In the genomic region with DNA sequence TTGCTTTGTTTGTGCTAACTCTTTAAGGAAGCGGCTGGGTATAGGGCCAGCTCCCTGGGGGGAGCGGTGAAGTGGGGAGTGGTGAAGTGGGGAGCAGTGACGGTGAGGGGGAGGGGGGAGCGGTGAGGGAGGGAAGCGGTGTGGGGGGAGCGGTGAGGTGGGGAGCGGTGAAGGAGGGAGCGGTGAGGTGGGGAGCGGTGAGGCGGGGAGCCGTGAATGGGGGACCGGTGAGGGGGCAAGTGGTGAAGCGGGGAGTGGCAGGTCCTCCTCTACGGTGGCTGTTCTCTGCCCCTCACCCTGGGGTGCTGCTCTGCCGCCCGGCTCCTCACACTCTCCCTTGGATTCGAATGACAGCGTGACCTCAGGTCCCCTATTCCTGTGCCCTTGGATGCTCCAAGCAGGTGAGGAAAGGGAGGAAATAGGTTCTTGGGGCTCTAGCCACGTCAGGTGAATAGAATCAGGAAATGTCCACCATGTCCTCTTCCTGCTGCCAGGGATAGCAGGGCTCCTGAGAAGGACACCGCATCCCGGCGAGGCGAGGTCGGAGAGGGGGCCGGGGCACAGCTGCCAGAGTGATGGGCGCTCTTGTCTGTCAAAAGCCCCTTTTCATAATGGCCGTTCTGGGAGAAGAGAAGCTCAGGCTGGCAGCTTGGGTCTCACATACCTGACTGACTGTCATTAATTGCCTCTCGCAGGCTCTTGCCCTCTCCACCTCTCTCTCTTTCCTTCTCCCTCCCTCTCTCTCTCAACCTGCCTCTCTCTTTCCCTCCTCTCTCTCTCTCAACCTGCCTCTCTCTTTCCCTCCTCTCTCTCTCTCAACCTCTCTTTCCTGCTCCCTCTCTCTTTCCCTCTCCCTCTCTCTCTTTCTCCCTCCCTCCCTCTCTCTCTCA, we compare ENCODE assay signal across 13 cellular contexts.
DNase-seq lines count a peak whose midpoint lies in the region; ATAC-seq and TF ChIP-seq lines count a peak whose summit lies in the region.
"Had no signal": no experiment of that assay in that cellular context is flagged by ENCODE, and none has a peak within 500 bp of the region (broad histone marks: within the 10 kb centered on the region; RNA-seq: fewer than 3 reads in every experiment).

No MANE protein-coding gene starts in this region.

- no peak overlapping the region for H3K4ac ChIP-seq in neuronal stem cell (ENCODE audit: low read length)

- no peak overlapping the region for H3K4me3 ChIP-seq in Loucy (ENCODE audit: low read length, poor library complexity, severe bottlenecking)
- H3K4me3 ChIP-seq in neuronal stem cell (ENCODE audit: low read length in 2 of 2), result peak overlapping the region in 1 of 2 donors; percentile 62
- no peak overlapping the region for H3K4me3 ChIP-seq in foreskin fibroblast (ENCODE audit: low read depth in 1 of 2, low read length in 2 of 2)

- no peak overlapping the region for H2BK12ac ChIP-seq in neuronal stem cell (ENCODE audit: low read length)

- TF ChIP-seq CTCF in Loucy (conservative IDR thresholded peaks at IDR 0.05; ENCODE audit: low read length), result no peak
- no peak for TF ChIP-seq CTCF in foreskin fibroblast (IDR thresholded peaks at IDR 0.05; ENCODE audit: low read depth, low read length)

- H3K79me2 ChIP-seq in Loucy (ENCODE audit: insufficient read depth, low read length), result no peaks in the 10 kb centered on the region

- H3F3A ChIP-seq in Loucy (ENCODE audit: low read depth), result no peaks in the 10 kb centered on the region

- H4K8ac ChIP-seq in neuronal stem cell (ENCODE audit: low read depth, low read length), result no peak overlapping the region

- H3K9me3 ChIP-seq in Loucy (ENCODE audit: insufficient read depth, low read depth, low read length), result no peaks in the 10 kb centered on the region
- H3K9me3 ChIP-seq in neuronal stem cell (replicated peaks in 1 of 2; ENCODE audit: control insufficient read depth in 2 of 2, insufficient read depth in 1 of 2, low read depth in 1 of 2, low read length in 2 of 2), result no peaks in the 10 kb centered on the region

- WGBS in neuronal stem cell (ENCODE audit: extremely low coverage in 2 of 2, insufficient read length in 2 of 2, insufficient replicate concordance in 1 of 2), 2 donors, result no CpG with 5 or more reads among the region's 28 CpGs

- no peak overlapping the region for H2AK5ac ChIP-seq in neuronal stem cell (ENCODE audit: low read depth, low read length)

- no peak overlapping the region for H2BK5ac ChIP-seq in neuronal stem cell (ENCODE audit: low read length)

- peak; percentile 30 for ATAC-seq in esophagus mucosa
- ATAC-seq in GM19023 (IDR thresholded peaks at IDR 0.05; ENCODE audit: unreplicated experiment), result no peak
- no peak for ATAC-seq in HG03108 (IDR thresholded peaks at IDR 0.05; ENCODE audit: unreplicated experiment)

- H4K91ac ChIP-seq in neuronal stem cell (ENCODE audit: low read depth, low read length, poor library complexity), result no peak overlapping the region

- H3K27me3 ChIP-seq in Loucy (ENCODE audit: insufficient read depth, low read length, poor library complexity, severe bottlenecking) (no peaks in the 10 kb centered on the region), neuronal stem cell (ENCODE audit: control insufficient read depth in 3 of 3, insufficient read depth in 3 of 3, low read depth in 1 of 3, low read length in 3 of 3) (peaks cover 0 to 15% (median 7%) of the 10 kb centered on the region in 3 experiments)

- no peaks in the 10 kb centered on the region for H3K9me2 ChIP-seq in Loucy (replicated peaks; ENCODE audit: low read depth, low read length)

- peak overlapping the region; percentile 28 for H3K9ac ChIP-seq in Loucy (ENCODE audit: low read depth, low read length, poor library complexity, severe bottlenecking)
- H3K9ac ChIP-seq in neuronal stem cell (ENCODE audit: low read depth, low read length, poor library complexity), result peak overlapping the region; percentile 12

- H3K36me3 ChIP-seq in Loucy (ENCODE audit: insufficient read depth, low read length) (no peaks in the 10 kb centered on the region), neuronal stem cell (replicated peaks in 1 of 2; ENCODE audit: control insufficient read depth in 2 of 2, insufficient read depth in 2 of 2, low read length in 2 of 2) (no peaks in the 10 kb centered on the region)

- H2BK15ac ChIP-seq in neuronal stem cell (ENCODE audit: low read length), result no peak overlapping the region

- H3K4me2 ChIP-seq in Loucy (ENCODE audit: low read depth, low read length, poor library complexity, severe bottlenecking) (no peak overlapping the region), neuronal stem cell (ENCODE audit: insufficient read depth, low read length, poor library complexity, severe bottlenecking) (peak overlapping the region; percentile 38)

- H3K18ac ChIP-seq in neuronal stem cell (ENCODE audit: low read length), result peak overlapping the region; percentile 27

- H3K23ac ChIP-seq in neuronal stem cell (ENCODE audit: low read depth, low read length, poor library complexity), result no peak overlapping the region

- no peaks in the 10 kb centered on the region for H3K79me1 ChIP-seq in neuronal stem cell (ENCODE audit: low read depth, low read length)

- no peaks in the 10 kb centered on the region for H4K20me1 ChIP-seq in Loucy (ENCODE audit: insufficient read depth, low read length, poor library complexity, severe bottlenecking)

- DNase-seq in NCI-H1105 treated with DMSO at 0.1 percent for 48 hours (lab: John Stamatoyannopoulos, UW) (peak; percentile 39), NCI-H1105 (lab: John Stamatoyannopoulos, UW) (no peak), neuronal stem cell (ENCODE audit: low spot score) (no peak), foreskin fibroblast (no peak)
- DNase-seq: 8988T; activated CD8-positive, alpha-beta memory T cell treated with anti-CD3 and anti-CD28 coated beads, Interleukin-2, amount 50 U/mL, for 4 hours; anterior cingulate cortex; dermis blood vessel endothelial cell had no signal

- no peak overlapping the region for H3K14ac ChIP-seq in neuronal stem cell (ENCODE audit: low read length)

- H2AFZ ChIP-seq in Loucy (ENCODE audit: low read length) (no peak overlapping the region), neuronal stem cell (ENCODE audit: low read length) (peak overlapping the region; percentile 59)

- H2BK120ac ChIP-seq in neuronal stem cell (ENCODE audit: low read depth, low read length), result no peak overlapping the region

- H3K4me1 ChIP-seq in Loucy (ENCODE audit: insufficient read depth, low read length, poor library complexity, severe bottlenecking) (peaks cover 33% of the 10 kb centered on the region), neuronal stem cell (ENCODE audit: control insufficient read depth in 2 of 2, insufficient read depth in 1 of 2, low read depth in 1 of 2, low read length in 2 of 2) (peaks cover 6 to 12% of the 10 kb centered on the region in 2 donors)

- H3K27ac ChIP-seq in neuronal stem cell (replicated peaks; ENCODE audit: low read length), result no peak overlapping the region
- H3K27ac ChIP-seq: RWPE1 had no signal
